16 cellular contexts compared by ENCODE assay signal in genomic region chr17:44023545-44024270, GRCh38. TPM values are rescaled to one million over a fixed set of nuclear protein-coding genes. Genes with fewer than 3 reads are reported as not detected.
A peak's percentile ranks its signal among the peaks of the same experiment; 100 is the strongest.
DNase-seq lines count a peak whose midpoint lies in the region; ATAC-seq and TF ChIP-seq lines count a peak whose summit lies in the region.
"Had no signal": no experiment of that assay in that cellular context is flagged by ENCODE, and none has a peak within 500 bp of the region (broad histone marks: within the 10 kb centered on the region; RNA-seq: fewer than 3 reads in every experiment).

No MANE protein-coding gene starts in this region.

- no peak overlapping the region for H3K4me3 Mint-ChIP-seq in activated T-cell treated with anti-CD3 and anti-CD28 coated beads, Interleukin-2, amount 50 U/mL, for 24 hours
- H3K4me3 Mint-ChIP-seq in activated T-cell treated with anti-CD3 and anti-CD28 coated beads, Interleukin-2, amount 50 U/mL, for 72 hours = no peak overlapping the region
- H3K4me3 Mint-ChIP-seq: activated B cell treated with CpG ODN at 0.5 μM for 24 hours; activated CD8-positive, alpha-beta T cell treated with anti-CD3 and anti-CD28 coated beads for 36 hours; activated naive CD4-positive, alpha-beta T cell treated with anti-CD3 and anti-CD28 coated beads, Interleukin-2, amount 50 U/mL, for 24 hours; activated T-cell treated with anti-CD3 and anti-CD28 coated beads, Interleukin-2, amount 50 U/mL, for 4 hours; mesothelial cell of epicardium; neural crest cell had no signal

- H3K27me3 Mint-ChIP-seq in activated T-cell treated with anti-CD3 and anti-CD28 coated beads, Interleukin-2, amount 50 U/mL, for 24 hours = no peaks in the 10 kb centered on the region
- H3K27me3 Mint-ChIP-seq in activated T-cell treated with anti-CD3 and anti-CD28 coated beads, Interleukin-2, amount 50 U/mL, for 72 hours (ENCODE audit: low read depth) = no peaks in the 10 kb centered on the region
- H3K27me3 Mint-ChIP-seq: activated B cell treated with CpG ODN at 0.5 μM for 24 hours; activated CD8-positive, alpha-beta T cell treated with anti-CD3 and anti-CD28 coated beads for 36 hours; activated naive CD4-positive, alpha-beta T cell treated with anti-CD3 and anti-CD28 coated beads, Interleukin-2, amount 50 U/mL, for 24 hours had no signal

- no peaks in the 10 kb centered on the region for H3K9me3 Mint-ChIP-seq in activated T-cell treated with anti-CD3 and anti-CD28 coated beads, Interleukin-2, amount 50 U/mL, for 24 hours
- H3K9me3 Mint-ChIP-seq in activated T-cell treated with anti-CD3 and anti-CD28 coated beads, Interleukin-2, amount 50 U/mL, for 72 hours = no peaks in the 10 kb centered on the region
- H3K9me3 Mint-ChIP-seq: activated B cell treated with CpG ODN at 0.5 μM for 24 hours; activated CD8-positive, alpha-beta T cell treated with anti-CD3 and anti-CD28 coated beads for 36 hours; activated naive CD4-positive, alpha-beta T cell treated with anti-CD3 and anti-CD28 coated beads, Interleukin-2, amount 50 U/mL, for 24 hours; activated T-cell treated with anti-CD3 and anti-CD28 coated beads, Interleukin-2, amount 50 U/mL, for 4 hours; mesothelial cell of epicardium; neural crest cell had no signal

- H3K4me1 ChIP-seq in left lung = no peaks in the 10 kb centered on the region
- H3K4me1 ChIP-seq: thyroid gland had no signal

- no peaks in the 10 kb centered on the region for H3K4me1 Mint-ChIP-seq in activated T-cell treated with anti-CD3 and anti-CD28 coated beads, Interleukin-2, amount 50 U/mL, for 24 hours (ENCODE audit: low read depth)
- no peaks in the 10 kb centered on the region for H3K4me1 Mint-ChIP-seq in activated T-cell treated with anti-CD3 and anti-CD28 coated beads, Interleukin-2, amount 50 U/mL, for 72 hours (ENCODE audit: low read depth)
- H3K4me1 Mint-ChIP-seq: activated B cell treated with CpG ODN at 0.5 μM for 24 hours; activated naive CD4-positive, alpha-beta T cell treated with anti-CD3 and anti-CD28 coated beads, Interleukin-2, amount 50 U/mL, for 24 hours; mesothelial cell of epicardium; neural crest cell had no signal

- intact Hi-C loops in left lung (cut with DNase I) = no loop called here

- H3K27ac Mint-ChIP-seq in activated T-cell treated with anti-CD3 and anti-CD28 coated beads, Interleukin-2, amount 50 U/mL, for 24 hours = peak overlapping the region; percentile 50
- H3K27ac Mint-ChIP-seq in activated T-cell treated with anti-CD3 and anti-CD28 coated beads, Interleukin-2, amount 50 U/mL, for 72 hours = no peak overlapping the region
- H3K27ac Mint-ChIP-seq: activated B cell treated with CpG ODN at 0.5 μM for 24 hours; activated CD8-positive, alpha-beta T cell treated with anti-CD3 and anti-CD28 coated beads for 36 hours; activated naive CD4-positive, alpha-beta T cell treated with anti-CD3 and anti-CD28 coated beads, Interleukin-2, amount 50 U/mL, for 24 hours; mesothelial cell of epicardium had no signal

- TF ChIP-seq CTCF in left lung (IDR thresholded peaks at IDR 0.05) = no peak

- no peaks in the 10 kb centered on the region for H3K9me3 ChIP-seq in left lung
- H3K9me3 ChIP-seq: BLaER1 treated with 17β-estradiol and CSF1 and Interleukin-3, amounts not matched to agents 10 nM and 100 nM; thyroid gland had no signal

- no peak for ATAC-seq in activated T-cell treated with anti-CD3 and anti-CD28 coated beads, Interleukin-2, amount 50 U/mL, for 72 hours (replicated peaks in 1 of 2)
- peak; percentile 22 for ATAC-seq in esophagus mucosa
- ATAC-seq in stimulated activated naive CD8-positive, alpha-beta T cell treated with anti-CD3 and anti-CD28 coated beads, Interleukin-15, Interleukin-2, amounts not matched to agents 100 U/mL and 50 U/mL, for 24 hours = peak; percentile 9
- no peak for ATAC-seq in left lung
- ATAC-seq: activated CD8-positive, alpha-beta T cell treated with anti-CD3 and anti-CD28 coated beads for 36 hours; activated T-cell treated with anti-CD3 and anti-CD28 coated beads, Interleukin-2, amount 50 U/mL, for 4 hours had no signal

- peaks cover 0 to 38% of the 10 kb centered on the region in 2 donors for H3K36me3 ChIP-seq in left lung
- H3K36me3 ChIP-seq: thyroid gland had no signal

- H3K27ac ChIP-seq in left lung = no peak overlapping the region
- H3K27ac ChIP-seq: BLaER1 treated with 17β-estradiol and CSF1 and Interleukin-3, amounts not matched to agents 10 nM and 100 nM; thyroid gland had no signal

- no peaks in the 10 kb centered on the region for H3K27me3 ChIP-seq in left lung
- H3K27me3 ChIP-seq: BLaER1 treated with 17β-estradiol and CSF1 and Interleukin-3, amounts not matched to agents 10 nM and 100 nM; thyroid gland had no signal

- peaks cover 49% of the 10 kb centered on the region for H3K36me3 Mint-ChIP-seq in activated T-cell treated with anti-CD3 and anti-CD28 coated beads, Interleukin-2, amount 50 U/mL, for 24 hours (ENCODE audit: low read depth)
- H3K36me3 Mint-ChIP-seq in activated T-cell treated with anti-CD3 and anti-CD28 coated beads, Interleukin-2, amount 50 U/mL, for 72 hours (ENCODE audit: insufficient read depth in 2 of 2) = no peaks in the 10 kb centered on the region
- H3K36me3 Mint-ChIP-seq: activated naive CD4-positive, alpha-beta T cell treated with anti-CD3 and anti-CD28 coated beads, Interleukin-2, amount 50 U/mL, for 24 hours had no signal

- no peak for DNase-seq in activated T-cell treated with anti-CD3 and anti-CD28 coated beads, Interleukin-2, amount 50 U/mL, for 24 hours
- DNase-seq in activated T-cell treated with anti-CD3 and anti-CD28 coated beads, Interleukin-2, amount 50 U/mL, for 72 hours = no peak
- no peak for DNase-seq in stimulated activated naive CD8-positive, alpha-beta T cell treated with anti-CD3 and anti-CD28 coated beads, Interleukin-15, Interleukin-2, amounts not matched to agents 100 U/mL and 50 U/mL, for 24 hours
- DNase-seq in UCSD-AML1 (lab: John Stamatoyannopoulos, UW; ENCODE audit: unreplicated experiment) (no peak), left lung (no peak)
- DNase-seq: activated B cell treated with CpG ODN at 0.5 μM for 24 hours; activated CD8-positive, alpha-beta T cell treated with anti-CD3 and anti-CD28 coated beads for 36 hours; activated T-cell treated with anti-CD3 and anti-CD28 coated beads, Interleukin-2, amount 50 U/mL, for 4 hours; foreskin fibroblast; GF-D8; thyroid gland had no signal

- no peak overlapping the region for H3K4me3 ChIP-seq in left lung
- H3K4me3 ChIP-seq: BLaER1 treated with 17β-estradiol and CSF1 and Interleukin-3, amounts not matched to agents 10 nM and 100 nM; thyroid gland had no signal

RNA-seq across cellular contexts. Expression of gene TMEM101, which starts 8.9 kb away (rescaled TPM):
- 10 to 100 TPM; 32.3 to 34.9 TPM for total RNA-seq in activated T-cell treated with anti-CD3 and anti-CD28 coated beads, Interleukin-2, amount 50 U/mL, for 72 hours
- total RNA-seq in esophagus mucosa = 23.2 TPM
- total RNA-seq in left lung = 10 to 100 TPM; 29.7 to 35.0 TPM

RNA-seq across cellular contexts. Expression of gene NAGS, which starts 19.3 kb away (rescaled TPM):
- 1 to 10 TPM; 1.4 to 1.8 TPM for total RNA-seq in activated T-cell treated with anti-CD3 and anti-CD28 coated beads, Interleukin-2, amount 50 U/mL, for 72 hours
- total RNA-seq in esophagus mucosa = 2.4 TPM
- total RNA-seq in left lung = 1 to 10 TPM; 5.2 to 7.0 TPM

RNA-seq across cellular contexts. Expression of gene LSM12, which starts 42.8 kb away (rescaled TPM):
- 10 to 100 TPM; 46.0 to 52.8 TPM for total RNA-seq in activated T-cell treated with anti-CD3 and anti-CD28 coated beads, Interleukin-2, amount 50 U/mL, for 72 hours
- total RNA-seq in esophagus mucosa = 41.8 TPM
- total RNA-seq in left lung = 10 to 100 TPM; 47.6 to 53.2 TPM

RNA-seq across cellular contexts. Expression of gene G6PC3, which starts 46.8 kb away (rescaled TPM):
- 10 to 100 TPM; 18.4 to 19.7 TPM for total RNA-seq in activated T-cell treated with anti-CD3 and anti-CD28 coated beads, Interleukin-2, amount 50 U/mL, for 72 hours
- total RNA-seq in esophagus mucosa = 24.0 TPM
- total RNA-seq in left lung = 10 to 100 TPM; 47.4 to 62.6 TPM

Comparison
In these comparisons a context has a peak if more than half of its experiments do, and no peak if none do; other contexts are left out.
1. ATAC-seq: peak in esophagus mucosa (single experiment) and stimulated activated naive CD8-positive, alpha-beta T cell treated with anti-CD3 and anti-CD28 coated beads, Interleukin-15, Interleukin-2, amounts not matched to agents 100 U/mL and 50 U/mL, for 24 hours (single experiment); none in activated T-cell treated with anti-CD3 and anti-CD28 coated beads, Interleukin-2, amount 50 U/mL, for 72 hours (0 of 2) and left lung (single experiment).